In the genomic region with DNA sequence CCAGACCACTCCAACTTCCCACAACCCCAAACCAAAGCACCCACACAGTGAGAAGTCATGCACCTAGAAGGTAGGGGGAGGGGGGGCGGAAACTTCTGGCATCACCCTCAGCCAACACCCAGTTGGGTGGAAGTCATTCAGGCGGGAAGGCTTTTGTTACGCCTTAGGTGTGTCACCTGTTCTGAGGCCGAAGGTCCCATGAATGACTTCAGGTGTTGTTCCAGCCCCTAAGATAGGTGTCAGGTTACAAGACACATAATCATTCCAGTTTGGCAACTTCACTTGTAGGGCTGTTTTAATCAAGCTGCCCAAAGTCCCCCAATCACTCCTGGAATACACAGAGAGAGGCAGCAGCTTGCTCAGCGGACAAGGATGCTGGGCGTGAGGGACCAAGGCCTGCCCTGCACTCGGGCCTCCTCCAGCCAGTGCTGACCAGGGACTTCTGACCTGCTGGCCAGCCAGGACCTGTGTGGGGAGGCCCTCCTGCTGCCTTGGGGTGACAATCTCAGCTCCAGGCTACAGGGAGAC, we compare ENCODE assay signal across 14 cellular contexts. TPM values are rescaled to one million over a fixed set of nuclear protein-coding genes. Genes with fewer than 3 reads are reported as not detected.
DNase-seq lines count a peak whose midpoint lies in the region; ATAC-seq and TF ChIP-seq lines count a peak whose summit lies in the region.
"Had no signal": no experiment of that assay in that cellular context is flagged by ENCODE, and none has a peak within 500 bp of the region (broad histone marks: within the 10 kb centered on the region; RNA-seq: fewer than 3 reads in every experiment).

A gene with protein sequence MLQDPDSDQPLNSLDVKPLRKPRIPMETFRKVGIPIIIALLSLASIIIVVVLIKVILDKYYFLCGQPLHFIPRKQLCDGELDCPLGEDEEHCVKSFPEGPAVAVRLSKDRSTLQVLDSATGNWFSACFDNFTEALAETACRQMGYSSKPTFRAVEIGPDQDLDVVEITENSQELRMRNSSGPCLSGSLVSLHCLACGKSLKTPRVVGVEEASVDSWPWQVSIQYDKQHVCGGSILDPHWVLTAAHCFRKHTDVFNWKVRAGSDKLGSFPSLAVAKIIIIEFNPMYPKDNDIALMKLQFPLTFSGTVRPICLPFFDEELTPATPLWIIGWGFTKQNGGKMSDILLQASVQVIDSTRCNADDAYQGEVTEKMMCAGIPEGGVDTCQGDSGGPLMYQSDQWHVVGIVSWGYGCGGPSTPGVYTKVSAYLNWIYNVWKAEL (plus strand): TSS at position 325 of the 528 bp plus-strand sequence. CDS start 225 bp downstream, outside the sequence.

- peak within 1 kb of the TSS; percentile 50; the same call in 1 of the 2 replicates for H3K27ac ChIP-seq in 22Rv1
- no peak within 1 kb of the TSS for H3K27ac ChIP-seq in left lung

- peak; percentile 8; the same call in 1 of the 2 replicates for TF ChIP-seq RAD21 in Ishikawa (IDR thresholded peaks at IDR 0.05; ENCODE audit: low read depth)

- H3K4me1 ChIP-seq in left lung: peaks cover 0 to 5% of the 10 kb centered on the region in 2 donors

- no peak within 1 kb of the TSS for H3K4me3 ChIP-seq in left lung

- H3K4me1 Mint-ChIP-seq in T-helper 17 cell: peaks cover 8% of the 10 kb centered on the region
- H3K4me1 Mint-ChIP-seq in stimulated activated memory B cell treated with anti-CD40 and anti-IgM and Interleukin-4, amounts not matched to agents 10 μg/mL and 1 μg/mL and 100 μg/mL, for 72 hours: peaks cover 8% of the 10 kb centered on the region

- H3K36me3 Mint-ChIP-seq in T-helper 17 cell (ENCODE audit: low read depth): no peaks in the 10 kb centered on the region
- no peaks in the 10 kb centered on the region for H3K36me3 Mint-ChIP-seq in stimulated activated memory B cell treated with anti-CD40 and anti-IgM and Interleukin-4, amounts not matched to agents 10 μg/mL and 1 μg/mL and 100 μg/mL, for 72 hours

- intact Hi-C loops in left lung (cut with DNase I): no loop called here

- H3K27me3 Mint-ChIP-seq in T-helper 17 cell: peaks cover 39% of the 10 kb centered on the region
- peaks cover 76% of the 10 kb centered on the region for H3K27me3 Mint-ChIP-seq in stimulated activated memory B cell treated with anti-CD40 and anti-IgM and Interleukin-4, amounts not matched to agents 10 μg/mL and 1 μg/mL and 100 μg/mL, for 72 hours

- H3K9me3 ChIP-seq in T-helper 17 cell (ENCODE audit: control insufficient read depth, low read length, poor library complexity, severe bottlenecking) (no peaks in the 10 kb centered on the region), left lung (no peaks in the 10 kb centered on the region)

- peak within 1 kb of the TSS; percentile 51 for H3K27ac Mint-ChIP-seq in T-helper 17 cell
- no peak within 1 kb of the TSS for H3K27ac Mint-ChIP-seq in stimulated activated memory B cell treated with anti-CD40 and anti-IgM and Interleukin-4, amounts not matched to agents 10 μg/mL and 1 μg/mL and 100 μg/mL, for 72 hours

- no peaks in the 10 kb centered on the region for H3K9me3 Mint-ChIP-seq in stimulated activated memory B cell treated with anti-CD40 and anti-IgM and Interleukin-4, amounts not matched to agents 10 μg/mL and 1 μg/mL and 100 μg/mL, for 72 hours

- H3K36me3 ChIP-seq in left lung: no peaks in the 10 kb centered on the region

- peaks cover 0 to 28% of the 10 kb centered on the region in 2 donors for H3K27me3 ChIP-seq in left lung

- ATAC-seq in T-helper 17 cell: no peak
- ATAC-seq in left lung: peak; percentile 79
- no peak for ATAC-seq in stimulated activated memory B cell treated with anti-CD40 and anti-IgM and Interleukin-4, amounts not matched to agents 10 μg/mL and 1 μg/mL and 100 μg/mL, for 72 hours
- no peak for ATAC-seq in GM21423 (IDR thresholded peaks at IDR 0.05; ENCODE audit: unreplicated experiment)

- TF ChIP-seq EP300 in Ishikawa (IDR thresholded peaks at IDR 0.05; ENCODE audit: borderline replicate concordance): peak; percentile 92

- DNase-seq in T-helper 17 cell: no peak
- DNase-seq in left lung: peak in 1 of 2 donors; percentile 62
- DNase-seq in NCI-H226: no peak
- DNase-seq in SHP77 treated with DMSO at 0.1 percent for 48 hours (lab: John Stamatoyannopoulos, UW): no peak
- DNase-seq: activated CD4-positive, alpha-beta T cell treated with anti-CD3 and anti-CD28 coated beads for 48 hours; activated naive CD4-positive, alpha-beta T cell; stimulated activated CD4-positive, alpha-beta T cell treated with anti-CD3 and anti-CD28 coated beads, Interleukin-4, amount 100 ng/mL, for 24 hours had no signal

- no peak for TF ChIP-seq CTCF in 22Rv1 (IDR thresholded peaks at IDR 0.05)
- TF ChIP-seq CTCF in left lung (IDR thresholded peaks at IDR 0.05): no peak

- peak within 1 kb of the TSS; percentile 43 for H3K4me3 Mint-ChIP-seq in T-helper 17 cell
- H3K4me3 Mint-ChIP-seq in stimulated activated memory B cell treated with anti-CD40 and anti-IgM and Interleukin-4, amounts not matched to agents 10 μg/mL and 1 μg/mL and 100 μg/mL, for 72 hours: no peak within 1 kb of the TSS

TF ChIP-seq in Ishikawa, 13 proteins besides CTCF, POLR2A, EP300 and RAD21:
- TF ChIP-seq TCF12 (IDR thresholded peaks at IDR 0.05; ENCODE audit: low read depth): peak; percentile 96
- no peak for TF ChIP-seq CREB1 (IDR thresholded peaks at IDR 0.05; ENCODE audit: low read depth)
- TF ChIP-seq NFIC (IDR thresholded peaks at IDR 0.05): peak; percentile 94
- TF ChIP-seq ZBTB7A (IDR thresholded peaks at IDR 0.05; ENCODE audit: low read depth): no peak; the same call in 1 of the 2 replicates
- TF ChIP-seq REST (IDR thresholded peaks at IDR 0.05; ENCODE audit: low read depth): no peak
- TF ChIP-seq USF1 (IDR thresholded peaks at IDR 0.05): peak; percentile 69
- TF ChIP-seq TEAD4 (IDR thresholded peaks at IDR 0.05): peak; percentile 71
- peak; percentile 16; the same call in 1 of the 2 replicates for TF ChIP-seq CEBPB (IDR thresholded peaks at IDR 0.05)
- 0 out of 2 replicates have a peak, but pooled peaks have one; percentile 34 for TF ChIP-seq EGR1 (IDR thresholded peaks at IDR 0.05)
- TF ChIP-seq YY1 (IDR thresholded peaks at IDR 0.05; ENCODE audit: low read depth): peak; percentile 25; the same call in 1 of the 2 replicates
- TF ChIP-seq, protein P1, sequence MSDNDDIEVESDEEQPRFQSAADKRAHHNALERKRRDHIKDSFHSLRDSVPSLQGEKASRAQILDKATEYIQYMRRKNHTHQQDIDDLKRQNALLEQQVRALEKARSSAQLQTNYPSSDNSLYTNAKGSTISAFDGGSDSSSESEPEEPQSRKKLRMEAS (IDR thresholded peaks at IDR 0.05): peak; percentile 89
- no peak for TF ChIP-seq TAF1 (IDR thresholded peaks at IDR 0.05; ENCODE audit: low read depth)
- peak; percentile 71 for TF ChIP-seq FOXM1 (IDR thresholded peaks at IDR 0.05; ENCODE audit: borderline replicate concordance, low read depth)

RNA-seq across cellular contexts. Expression of the gene that starts here (rescaled TPM):
- total RNA-seq in T-helper 17 cell: not detected
- 1 to 10 TPM; 2.9 to 3.5 TPM for total RNA-seq in left lung
- total RNA-seq: fibroblast of villous mesenchyme, G401, pulmonary artery endothelial cell had no signal
